27 cellular contexts compared by ENCODE assay signal in the genomic region with DNA sequence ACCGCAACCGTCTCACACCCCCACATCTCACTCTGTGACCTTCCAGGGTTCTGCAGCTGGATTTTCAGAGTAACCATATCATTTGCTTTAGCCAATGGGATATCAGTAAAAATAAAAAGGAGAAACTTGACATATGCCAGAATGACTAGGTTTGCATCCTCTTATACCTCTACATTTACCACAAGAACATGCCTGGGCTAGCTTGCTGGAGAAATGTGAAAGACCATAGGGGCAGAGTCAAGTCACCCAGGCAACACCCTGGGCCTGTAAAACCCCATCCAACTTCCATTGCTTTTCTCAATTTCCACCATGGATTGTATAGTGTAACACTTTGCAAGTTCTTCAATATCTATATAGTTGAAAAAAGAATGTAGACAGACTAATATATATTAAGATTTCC.
"Had no signal": no experiment of that assay in that cellular context is flagged by ENCODE, and none has a peak within 500 bp of the region (broad histone marks: within the 10 kb centered on the region; RNA-seq: fewer than 3 reads in every experiment).

No MANE protein-coding gene starts in this region.

- DNase-seq: activated B cell treated with CpG ODN at 0.5 μM for 24 hours; activated CD4-positive, alpha-beta T cell treated with anti-CD3 and anti-CD28 coated beads for 1 hour; activated CD4-positive, alpha-beta T cell treated with anti-CD3 and anti-CD28 coated beads, Interleukin-2, amount 10 ng/mL, durations not matched to agents 24 days and 14 days; activated CD4-positive, alpha-beta T cell treated with anti-CD3 and anti-CD28 coated beads, Interleukin-2, amount 50 U/mL, for 48 hours; activated CD8-positive, alpha-beta memory T cell treated with anti-CD3 and anti-CD28 coated beads, Interleukin-2, amount 10 ng/mL, durations not matched to agents 7 days and 5 days; activated effector memory CD4-positive, alpha-beta T cell treated with anti-CD3 and anti-CD28 coated beads, Interleukin-2, amount 50 U/mL, for 16 hours; activated naive CD4-positive, alpha-beta T cell treated with Interleukin-2 at 50 U/mL for 16 hours; activated naive CD8-positive, alpha-beta T cell treated with anti-CD3 and anti-CD28 coated beads, Interleukin-2, amount 50 U/mL, for 24 hours; activated T-cell treated with anti-CD3 and anti-CD28 coated beads, Interleukin-2, amount 50 U/mL, for 4 hours; amniotic stem cell; MG63; MV-4-11; NCI-H1105 treated with DMSO at 0.1 percent for 48 hours; NCI-H1436 treated with DMSO at 0.1 percent for 48 hours; NCI-H187; NCI-H2081; NCI-H345; NCI-H510A; NCI-H526 treated with DMSO at 0.1 percent for 48 hours; NCI-H82; T-cell; T-helper 2 cell; T1000 had no signal

- H3K27me3 ChIP-seq: ascending aorta, cardiac muscle cell, MG63 had no signal

- H3K36me3 ChIP-seq: ascending aorta, cardiac muscle cell, MG63 had no signal

- H3K4me3 ChIP-seq: ascending aorta, cardiac muscle cell, MG63, SK-N-MC had no signal

- H3K9me3 ChIP-seq: ascending aorta, MG63 had no signal

- H3K4me1 ChIP-seq: ascending aorta had no signal

- ATAC-seq: activated CD8-positive, alpha-beta memory T cell treated with anti-CD3 and anti-CD28 coated beads, Interleukin-2, amount 10 ng/mL, durations not matched to agents 7 days and 5 days; activated naive CD8-positive, alpha-beta T cell treated with anti-CD3 and anti-CD28 coated beads, Interleukin-2, amount 50 U/mL, for 24 hours; activated T-cell treated with anti-CD3 and anti-CD28 coated beads, Interleukin-2, amount 50 U/mL, for 4 hours; T-cell had no signal

- FAIRE-seq: TTC549 had no signal

- H3K27ac ChIP-seq: ascending aorta, cardiac muscle cell, SK-N-MC had no signal
